8 cellular contexts compared by ENCODE assay signal in genomic region chr1:11285883-11286734, GRCh38. TPM values are rescaled to one million over a fixed set of nuclear protein-coding genes. Genes with fewer than 3 reads are reported as not detected.
DNase-seq lines count a peak whose midpoint lies in the region; ATAC-seq, FAIRE-seq and TF ChIP-seq lines count a peak whose summit lies in the region.

No MANE protein-coding gene starts in this region.

- no peak for ATAC-seq in natural killer cell treated with Interleukin-12 subunit alpha and Interleukin-12 subunit beta and Interleukin-15 and Interleukin-18, amount 100 ng/mL, for 72 hours

- peak; percentile 33 for TF ChIP-seq CTCF in D721Med (IDR thresholded peaks at IDR 0.05; ENCODE audit: insufficient read depth, missing control alignments)
- TF ChIP-seq CTCF in astrocyte of the cerebellum (IDR thresholded peaks at IDR 0.05; ENCODE audit: low read depth, low read length, missing control alignments): peak; percentile 33

- DNase-seq in D721Med (ENCODE audit: insufficient read length, low spot score) (no peak), astrocyte of the cerebellum (ENCODE audit: low read depth) (no peak), midbrain (lab: John Stamatoyannopoulos, UW) (peak; percentile 54), GF-D8 (lab: John Stamatoyannopoulos, UW) (no peak), islet precursor cell (no peak)
- DNase-seq in natural killer cell treated with Interleukin-12 subunit alpha and Interleukin-12 subunit beta and Interleukin-15 and Interleukin-18, amount 100 ng/mL, for 72 hours (ENCODE audit: low spot score): no peak
- no peak for DNase-seq in NK-92 treated with Interleukin-12 subunit alpha and Interleukin-12 subunit beta, amount 100 ng/mL, for 24 hours (lab: John Stamatoyannopoulos, UW)

- H3K27ac Mint-ChIP-seq in natural killer cell treated with Interleukin-12 subunit alpha and Interleukin-12 subunit beta and Interleukin-15 and Interleukin-18, amount 100 ng/mL, for 72 hours: peak overlapping the region in 1 of 2 donors; percentile 42

- H3K27me3 Mint-ChIP-seq in natural killer cell treated with Interleukin-12 subunit alpha and Interleukin-12 subunit beta and Interleukin-15 and Interleukin-18, amount 100 ng/mL, for 72 hours: no peaks in the 10 kb centered on the region

- no peak overlapping the region for H3K4me3 Mint-ChIP-seq in natural killer cell treated with Interleukin-12 subunit alpha and Interleukin-12 subunit beta and Interleukin-15 and Interleukin-18, amount 100 ng/mL, for 72 hours

- no peak overlapping the region for H3K4me3 ChIP-seq in astrocyte of the cerebellum (ENCODE audit: low read depth, low read length)

- H3K9me3 Mint-ChIP-seq in natural killer cell treated with Interleukin-12 subunit alpha and Interleukin-12 subunit beta and Interleukin-15 and Interleukin-18, amount 100 ng/mL, for 72 hours: no peaks in the 10 kb centered on the region

- H3K36me3 Mint-ChIP-seq in natural killer cell treated with Interleukin-12 subunit alpha and Interleukin-12 subunit beta and Interleukin-15 and Interleukin-18, amount 100 ng/mL, for 72 hours: peaks cover 4% of the 10 kb centered on the region

- in situ Hi-C loops in astrocyte of the cerebellum (cut with HindIII; ENCODE audit: low sequenced_read_pairs): no loop called here

- FAIRE-seq in D721Med (lab: Jason Lieb, UNC): no peak

- peaks cover 13 to 14% of the 10 kb centered on the region in 2 donors for H3K4me1 Mint-ChIP-seq in natural killer cell treated with Interleukin-12 subunit alpha and Interleukin-12 subunit beta and Interleukin-15 and Interleukin-18, amount 100 ng/mL, for 72 hours (ENCODE audit: low read depth in 2 of 2)

- TF ChIP-seq EP300 in Ishikawa (IDR thresholded peaks at IDR 0.05; ENCODE audit: borderline replicate concordance): no peak

- peak; percentile 31; the same call in 1 of the 2 replicates for TF ChIP-seq RAD21 in Ishikawa (IDR thresholded peaks at IDR 0.05; ENCODE audit: low read depth)

TF ChIP-seq in Ishikawa, 13 proteins besides CTCF, POLR2A, EP300 and RAD21:
- TF ChIP-seq CEBPB (IDR thresholded peaks at IDR 0.05) (no peak), USF1 (IDR thresholded peaks at IDR 0.05) (no peak), ZBTB7A (IDR thresholded peaks at IDR 0.05; ENCODE audit: low read depth) (no peak), NFIC (IDR thresholded peaks at IDR 0.05) (no peak), EGR1 (IDR thresholded peaks at IDR 0.05) (no peak), FOXM1 (IDR thresholded peaks at IDR 0.05; ENCODE audit: borderline replicate concordance, low read depth) (no peak)

RNA-seq across cellular contexts. Expression of gene UBIAD1, which starts 13.1 kb away (rescaled TPM):
- total RNA-seq in natural killer cell treated with Interleukin-12 subunit alpha and Interleukin-12 subunit beta and Interleukin-15 and Interleukin-18, amount 100 ng/mL, for 72 hours: 10 to 100 TPM; 19.0 to 41.8 TPM

RNA-seq across cellular contexts. Expression of gene MTOR, which starts 23.8 kb away (rescaled TPM):
- total RNA-seq in natural killer cell treated with Interleukin-12 subunit alpha and Interleukin-12 subunit beta and Interleukin-15 and Interleukin-18, amount 100 ng/mL, for 72 hours: 10 to 100 TPM; 47.1 to 82.0 TPM
